In the genomic region with DNA sequence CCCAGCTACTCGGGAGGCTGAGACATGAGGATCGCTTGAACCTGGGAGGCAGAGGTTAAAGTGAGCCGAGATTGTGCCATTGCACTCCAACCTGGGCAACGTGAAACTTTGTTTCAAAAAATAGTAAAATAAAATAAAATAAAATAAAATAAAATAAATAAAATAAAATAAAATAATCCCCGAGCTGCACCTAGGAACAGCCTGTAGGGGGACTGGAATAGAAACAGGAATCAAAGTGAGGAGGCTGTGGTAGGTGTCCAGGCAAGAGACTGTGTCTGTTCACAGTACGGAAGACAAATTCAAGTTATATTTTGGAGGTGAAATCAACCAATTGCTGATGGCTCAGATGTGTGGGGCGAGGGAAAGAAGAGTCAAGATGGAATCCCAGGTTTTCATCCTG, we compare ENCODE assay signal across 22 cellular contexts.
DNase-seq lines count a peak whose midpoint lies in the region; ATAC-seq, FAIRE-seq and TF ChIP-seq lines count a peak whose summit lies in the region.
"Had no signal": no experiment of that assay in that cellular context is flagged by ENCODE, and none has a peak within 500 bp of the region (broad histone marks: within the 10 kb centered on the region; RNA-seq: fewer than 3 reads in every experiment).

No MANE protein-coding gene starts in this region.

- H3K27me3 Mint-ChIP-seq in endodermal cell (ENCODE audit: insufficient read depth) (no peaks in the 10 kb centered on the region), neural crest cell (ENCODE audit: low read depth) (no peaks in the 10 kb centered on the region)
- H3K27me3 Mint-ChIP-seq in effector memory CD8-positive, alpha-beta T cell, result peaks cover 37 to 47% of the 10 kb centered on the region in 2 donors

- intact Hi-C loops in upper lobe of right lung (cut with DNase I), result no loop called here

- peaks cover 4% of the 10 kb centered on the region for H3K27me3 ChIP-seq in endodermal cell (ENCODE audit: control insufficient read depth, insufficient read depth, low read length, poor library complexity, severe bottlenecking)
- H3K27me3 ChIP-seq in upper lobe of right lung, result no peaks in the 10 kb centered on the region

- H3K9me3 Mint-ChIP-seq in endodermal cell (no peaks in the 10 kb centered on the region), neural crest cell (no peaks in the 10 kb centered on the region)
- H3K9me3 Mint-ChIP-seq in effector memory CD8-positive, alpha-beta T cell, result no peaks in the 10 kb centered on the region
- H3K9me3 Mint-ChIP-seq: naive thymus-derived CD8-positive, alpha-beta T cell had no signal

- H3K36me3 Mint-ChIP-seq in endodermal cell (ENCODE audit: low read depth), result no peaks in the 10 kb centered on the region
- H3K36me3 Mint-ChIP-seq in neural crest cell (ENCODE audit: low read depth), result no peaks in the 10 kb centered on the region
- H3K36me3 Mint-ChIP-seq in effector memory CD8-positive, alpha-beta T cell (ENCODE audit: insufficient read depth), result no peaks in the 10 kb centered on the region
- H3K36me3 Mint-ChIP-seq: naive thymus-derived CD8-positive, alpha-beta T cell had no signal

- no peaks in the 10 kb centered on the region for H3K4me1 Mint-ChIP-seq in endodermal cell
- H3K4me1 Mint-ChIP-seq in neural crest cell, result peaks cover 5% of the 10 kb centered on the region
- H3K4me1 Mint-ChIP-seq in effector memory CD8-positive, alpha-beta T cell (ENCODE audit: low read depth in 2 of 2), result peaks cover 0 to 1% of the 10 kb centered on the region in 2 donors

- FAIRE-seq in HTR-8/SVneo (lab: Jason Lieb, UNC), result peak; percentile 66

- DNase-seq in HTR-8/SVneo (ENCODE audit: insufficient read length, low spot score), result no peak
- no peak for DNase-seq in endodermal cell
- no peak for DNase-seq in neural crest cell (ENCODE audit: low read depth, low spot score)
- DNase-seq in upper lobe of right lung, result no peak
- DNase-seq in effector memory CD8-positive, alpha-beta T cell, result no peak
- no peak for DNase-seq in effector CD4-positive, alpha-beta T cell
- DNase-seq: activated CD4-positive, alpha-beta T cell treated with anti-CD3 and anti-CD28 coated beads, Interleukin-2, amount 50 U/mL, for 1 hour; activated CD8-positive, alpha-beta memory T cell treated with anti-CD3 and anti-CD28 coated beads, Interleukin-2, amount 50 U/mL, for 4 hours; activated gamma-delta T cell treated with Interleukin-2 at 50 U/mL for 16 hours; amniotic stem cell; Caco-2; kidney glomerular epithelial cell; mesenchymal stem cell; NCI-H1048; NCI-H2029 treated with DMSO at 0.1 percent for 48 hours; NCI-H524; psoas muscle; spleen; stimulated activated CD4-positive, alpha-beta T cell treated with anti-CD3 and anti-CD28 coated beads, Interleukin-4, amount 100 ng/mL, for 4 hours had no signal

- 88 to 97% methylated on average over 4 to 5 of the region's 7 CpGs for WGBS in endodermal cell (ENCODE audit: insufficient coverage in 1 of 2, insufficient read length in 1 of 2), 2 experiments

- H3K9me3 ChIP-seq in endodermal cell (ENCODE audit: control insufficient read depth, low read length), result no peaks in the 10 kb centered on the region
- H3K9me3 ChIP-seq in upper lobe of right lung, result no peaks in the 10 kb centered on the region
- H3K9me3 ChIP-seq: Caco-2, psoas muscle, spleen had no signal

- no peak overlapping the region for H3K4me3 ChIP-seq in endodermal cell (ENCODE audit: low read length)
- no peak overlapping the region for H3K4me3 ChIP-seq in upper lobe of right lung
- H3K4me3 ChIP-seq: psoas muscle, spleen had no signal

- peak; percentile 66 for TF ChIP-seq CTCF in endodermal cell (conservative IDR thresholded peaks at IDR 0.05)
- TF ChIP-seq CTCF in neural crest cell (conservative IDR thresholded peaks at IDR 0.05), result peak; percentile 51
- peak; percentile 8 for TF ChIP-seq CTCF in upper lobe of right lung (IDR thresholded peaks at IDR 0.05)

- no peaks in the 10 kb centered on the region for H3K36me3 ChIP-seq in endodermal cell (ENCODE audit: control insufficient read depth, insufficient read depth, low read length)
- no peaks in the 10 kb centered on the region for H3K36me3 ChIP-seq in upper lobe of right lung
- H3K36me3 ChIP-seq: spleen had no signal

- H3K27ac Mint-ChIP-seq in endodermal cell, result no peak overlapping the region
- H3K27ac Mint-ChIP-seq in neural crest cell (ENCODE audit: unreplicated experiment), result no peak overlapping the region
- H3K27ac Mint-ChIP-seq in effector memory CD8-positive, alpha-beta T cell, result no peak overlapping the region
- H3K27ac Mint-ChIP-seq: naive thymus-derived CD8-positive, alpha-beta T cell had no signal

- H3K4me1 ChIP-seq in endodermal cell (ENCODE audit: control insufficient read depth, insufficient read depth, low read length), result no peaks in the 10 kb centered on the region
- peaks cover 4% of the 10 kb centered on the region for H3K4me1 ChIP-seq in upper lobe of right lung

- H3K27ac ChIP-seq in endodermal cell (ENCODE audit: low read depth, low read length), result no peak overlapping the region
- no peak overlapping the region for H3K27ac ChIP-seq in upper lobe of right lung
- H3K27ac ChIP-seq: psoas muscle, spleen had no signal

- H3K9ac ChIP-seq in endodermal cell (ENCODE audit: extremely low read depth, low read length, poor library complexity, severe bottlenecking), result no peak overlapping the region

- H3K4me3 Mint-ChIP-seq in endodermal cell (no peak overlapping the region), neural crest cell (no peak overlapping the region)
- H3K4me3 Mint-ChIP-seq in effector memory CD8-positive, alpha-beta T cell, result no peak overlapping the region
- H3K4me3 Mint-ChIP-seq: naive thymus-derived CD8-positive, alpha-beta T cell had no signal

- ATAC-seq in upper lobe of right lung, result no peak
- no peak for ATAC-seq in effector memory CD8-positive, alpha-beta T cell (replicated peaks)
- ATAC-seq in HG02642 (IDR thresholded peaks at IDR 0.05; ENCODE audit: poor library complexity, unreplicated experiment), result no peak
- ATAC-seq: naive thymus-derived CD8-positive, alpha-beta T cell; psoas muscle; Right ventricle myocardium inferior had no signal

Comparison
In these comparisons a context has a peak if more than half of its experiments do, and no peak if none do; other contexts are left out.
1. CTCF ChIP-seq: peak in every context shown above with its lines; median percentile 66 in endodermal cell; 51 in neural crest cell; 8 in upper lobe of right lung.